10 cellular contexts compared by ENCODE assay signal in genomic region chr3:37993067-37993809, GRCh38. TPM values are rescaled to one million over a fixed set of nuclear protein-coding genes. Genes with fewer than 3 reads are reported as not detected.
DNase-seq lines count a peak whose midpoint lies in the region; ATAC-seq, FAIRE-seq and TF ChIP-seq lines count a peak whose summit lies in the region.
"Had no signal": no experiment of that assay in that cellular context is flagged by ENCODE, and none has a peak within 500 bp of the region (broad histone marks: within the 10 kb centered on the region; RNA-seq: fewer than 3 reads in every experiment).

No MANE protein-coding gene starts in this region.

- H3K9me3 ChIP-seq in SU-DHL-6 (ENCODE audit: insufficient read depth, low read length), result no peaks in the 10 kb centered on the region
- no peaks in the 10 kb centered on the region for H3K9me3 ChIP-seq in fibroblast of lung (ENCODE audit: control insufficient read depth, insufficient read depth, low read depth, low read length)
- H3K9me3 ChIP-seq in prostate gland, result no peaks in the 10 kb centered on the region

- H3K4me3 ChIP-seq in GM06990 (replicated peaks; ENCODE audit: low read depth, low read length) (peak overlapping the region; percentile 77), SU-DHL-6 (ENCODE audit: insufficient read depth, low read length, poor library complexity, severe bottlenecking) (peak overlapping the region; percentile 48), fibroblast of lung (replicated peaks in 1 of 4; ENCODE audit: control extremely low read depth in 1 of 4, insufficient read depth in 1 of 4, low read depth in 3 of 4, low read length in 4 of 4) (peak overlapping the region in 2 of 4 experiments; percentile 77 to 83), prostate gland (peak overlapping the region; percentile 44 to 50)

- TF ChIP-seq CTCF in GM06990 (IDR thresholded peaks at IDR 0.05; ENCODE audit: insufficient read depth, low read length, poor library complexity, severe bottlenecking) (no peak), SU-DHL-6 (IDR thresholded peaks at IDR 0.05; ENCODE audit: insufficient read depth, low read length, poor library complexity, severe bottlenecking) (no peak), fibroblast of lung (conservative IDR thresholded peaks at IDR 0.05 in 1 of 2, IDR thresholded peaks at IDR 0.05 in 1 of 2; ENCODE audit: low read depth in 1 of 2, low read length in 2 of 2) (no peak), prostate gland (IDR thresholded peaks at IDR 0.05) (no peak)

- H3F3A ChIP-seq in SU-DHL-6 (ENCODE audit: insufficient read depth), result no peaks in the 10 kb centered on the region

- H3K4me1 ChIP-seq in fibroblast of lung (ENCODE audit: control insufficient read depth, extremely low read depth, insufficient read depth, low read length) (peaks cover 4% of the 10 kb centered on the region), prostate gland (replicated peaks) (peaks cover 2% of the 10 kb centered on the region)

- H2AFZ ChIP-seq in SU-DHL-6 (ENCODE audit: low read depth, low read length, severe bottlenecking) (peak overlapping the region; percentile 80), fibroblast of lung (ENCODE audit: low read length) (peak overlapping the region; percentile 85)

- peak overlapping the region; percentile 59; the same call in 1 of the 2 replicates for H3K9ac ChIP-seq in SU-DHL-6 (ENCODE audit: low read length)
- H3K9ac ChIP-seq in fibroblast of lung (ENCODE audit: insufficient read depth, low read length), result no peak overlapping the region

- intact Hi-C loops in prostate gland (cut with DNase I), result no loop called here

- H3K36me3 ChIP-seq in GM06990 (ENCODE audit: control insufficient read depth, insufficient read depth, low read length) (peaks cover 2% of the 10 kb centered on the region), SU-DHL-6 (ENCODE audit: low read length) (no peaks in the 10 kb centered on the region), fibroblast of lung (ENCODE audit: control insufficient read depth, insufficient read depth, low read length) (no peaks in the 10 kb centered on the region), prostate gland (no peaks in the 10 kb centered on the region)

- H3K79me2 ChIP-seq in SU-DHL-6 (ENCODE audit: insufficient read depth, low read length) (no peaks in the 10 kb centered on the region), fibroblast of lung (ENCODE audit: control insufficient read depth, insufficient read depth, low read length) (no peaks in the 10 kb centered on the region)

- H3K27ac ChIP-seq in SU-DHL-6 (ENCODE audit: low read depth, low read length) (no peak overlapping the region), fibroblast of lung (ENCODE audit: insufficient read depth, low read length) (no peak overlapping the region), prostate gland (peak overlapping the region; percentile 81 to 86)

- H3K4me2 ChIP-seq in SU-DHL-6 (ENCODE audit: low read depth, low read length, poor library complexity, severe bottlenecking) (peak overlapping the region; percentile 60), fibroblast of lung (ENCODE audit: extremely low read depth, insufficient read depth, low read length) (no peak overlapping the region)

- H3K9me2 ChIP-seq in SU-DHL-6 (replicated peaks; ENCODE audit: insufficient read depth, low read length), result no peaks in the 10 kb centered on the region

- no peaks in the 10 kb centered on the region for H4K20me1 ChIP-seq in SU-DHL-6 (ENCODE audit: low read depth, low read length)
- no peaks in the 10 kb centered on the region for H4K20me1 ChIP-seq in fibroblast of lung (ENCODE audit: control insufficient read depth, extremely low read depth, insufficient read depth, low read length)

- H3K27me3 ChIP-seq in GM06990 (replicated peaks; ENCODE audit: control insufficient read depth, insufficient read depth, low read length) (no peaks in the 10 kb centered on the region), SU-DHL-6 (ENCODE audit: low read length) (no peaks in the 10 kb centered on the region), fibroblast of lung (ENCODE audit: control insufficient read depth, insufficient read depth, low read length) (no peaks in the 10 kb centered on the region), prostate gland (replicated peaks; ENCODE audit: insufficient read depth) (no peaks in the 10 kb centered on the region)

- FAIRE-seq in frontal cortex (lab: Jason Lieb, UNC), result no peak

- DNase-seq in GM06990 (ENCODE audit: extremely low read depth, insufficient read length) (no peak), fibroblast of lung (ENCODE audit: low read depth in 2 of 2) (no peak), prostate gland (ENCODE audit: low spot score) (no peak), COR-L47 (lab: John Stamatoyannopoulos, UW) (no peak), frontal cortex (ENCODE audit: low spot score in 2 of 2) (no peak)
- no peak for DNase-seq in effector CD8-positive, alpha-beta T cell (lab: John Stamatoyannopoulos, UW)

- ATAC-seq in GM18868 (IDR thresholded peaks at IDR 0.05; ENCODE audit: unreplicated experiment), result no peak

- 37% methylated on average over 14 of the region's 14 CpGs for WGBS in prostate gland

- no peak for TF ChIP-seq POLR2A in prostate gland (IDR thresholded peaks at IDR 0.05)

RNA-seq across cellular contexts. Expression of gene VILL, which starts 2.7 kb away (rescaled TPM):
- total RNA-seq in fibroblast of lung (6.7 and 9.4 TPM in 2 replicates), prostate gland (10 to 100 TPM; 29.1 to 29.3 TPM), frontal cortex (9.8 TPM)
- polyA plus RNA-seq in fibroblast of lung, result 1.9 and 2.0 TPM in 2 replicates
- polyA plus RNA-seq in fibroblast of lung (2012), result 1.9 and 2.1 TPM in 2 replicates
- polyA minus RNA-seq in fibroblast of lung (ENCODE audit: low replicate concordance), result 3.0 and 36.9 TPM in 2 replicates

RNA-seq across cellular contexts. Expression of gene PLCD1, which starts 36.2 kb away (rescaled TPM):
- total RNA-seq in fibroblast of lung, result 31.8 and 47.2 TPM in 2 replicates
- polyA plus RNA-seq in fibroblast of lung, result 8.2 and 10.5 TPM in 2 replicates
- polyA plus RNA-seq in fibroblast of lung (2012), result 14.8 and 23.5 TPM in 2 replicates
- polyA minus RNA-seq in fibroblast of lung (ENCODE audit: low replicate concordance), result 56.2 and 91.4 TPM in 2 replicates
- total RNA-seq in prostate gland, result 100 to 1,000 TPM in 1 of 2 donors, 10 to 100 TPM in 1; 29.7 to 176 TPM
- 4.1 TPM for total RNA-seq in frontal cortex

RNA-seq across cellular contexts. Expression of gene DLEC1, which starts 45.8 kb away (rescaled TPM):
- total RNA-seq in fibroblast of lung (under 0.01 TPM in 2 replicates), prostate gland (10 to 100 TPM in 1 of 2 donors, under 1 TPM in 1; 0.32 to 13.1 TPM), frontal cortex (0.41 TPM)
- 0.02 and 0.05 TPM in 2 replicates for polyA plus RNA-seq in fibroblast of lung
- polyA plus RNA-seq in fibroblast of lung (2012), result 0.03 TPM in 1 of 2 replicates, not detected in the other
- polyA minus RNA-seq in fibroblast of lung (ENCODE audit: low replicate concordance), result not detected in 2 replicates
- total RNA-seq: HT1080, lung microvascular endothelial cell had no signal

Comparison
In these comparisons a context has a peak if more than half of its experiments do, and no peak if none do; other contexts are left out.
1. H3K27ac ChIP-seq: peak in prostate gland (2 of 2); none in SU-DHL-6 (single experiment) and fibroblast of lung (single experiment).